In the genomic region with DNA sequence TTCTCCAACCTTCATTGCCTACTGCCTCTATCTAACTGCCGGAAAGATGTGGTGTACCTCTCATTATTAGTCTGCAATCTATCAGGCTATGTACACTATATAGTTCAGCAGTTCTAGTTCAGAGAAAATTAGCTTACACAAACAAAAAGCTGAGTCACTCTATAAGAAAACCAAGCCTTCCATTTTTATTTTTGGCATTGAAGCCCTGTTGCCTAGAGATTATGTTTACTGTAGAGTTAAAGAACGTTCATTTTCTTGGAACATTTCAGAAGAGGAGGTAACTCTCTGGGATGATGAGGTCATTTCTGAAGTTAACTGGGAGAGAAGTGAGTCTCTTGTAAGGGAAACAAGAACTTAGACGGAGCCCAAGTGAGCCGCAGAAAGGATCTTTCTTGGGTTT, we compare ENCODE assay signal across 12 cellular contexts.
DNase-seq lines count a peak whose midpoint lies in the region; ATAC-seq, FAIRE-seq and TF ChIP-seq lines count a peak whose summit lies in the region.
"Had no signal": no experiment of that assay in that cellular context is flagged by ENCODE, and none has a peak within 500 bp of the region (broad histone marks: within the 10 kb centered on the region; RNA-seq: fewer than 3 reads in every experiment).

No MANE protein-coding gene starts in this region.

- TF ChIP-seq CTCF in AG04450 (IDR thresholded peaks at IDR 0.05; ENCODE audit: low read depth, low read length): no peak
- TF ChIP-seq CTCF in brain (conservative IDR thresholded peaks at IDR 0.05): no peak
- no peak for TF ChIP-seq CTCF in lower lobe of right lung (IDR thresholded peaks at IDR 0.05)
- TF ChIP-seq CTCF in D721Med (IDR thresholded peaks at IDR 0.05; ENCODE audit: insufficient read depth, missing control alignments): no peak

- H3K4me1 ChIP-seq in lower lobe of right lung: no peaks in the 10 kb centered on the region
- H3K4me1 ChIP-seq: colonic mucosa had no signal

- H3K4me1 Mint-ChIP-seq in brain: peaks cover 29% of the 10 kb centered on the region

- peak; percentile 87 to 91 for ATAC-seq in lower lobe of right lung
- ATAC-seq: activated CD4-positive, CD25-positive, alpha-beta regulatory T cell treated with anti-CD3 and anti-CD28 coated beads, Interleukin-2, amount 50 U/mL, for 24 hours had no signal

- H3K4me3 ChIP-seq in AG04450 (ENCODE audit: low read depth, low read length) (no peak overlapping the region), lower lobe of right lung (no peak overlapping the region)
- H3K4me3 ChIP-seq: colonic mucosa had no signal

- intact Hi-C loops in lower lobe of right lung (cut with DNase I): no loop called here

- CTCF ChIA-PET in AG04450 (lab: Charles Lee): interaction anchor here (1.3 to 1.5 kb wide), 3 partner anchors 15 to 298 kb away, joined by 3 to 7 read pairs (median 6); no protein-coding TSS in a partner anchor

- peak; percentile 77 for DNase-seq in AG04450 (ENCODE audit: low read depth, low spot score)
- peak; percentile 80 for DNase-seq in LoVo (ENCODE audit: low spot score)
- no peak for DNase-seq in lower lobe of right lung
- no peak for DNase-seq in D721Med (ENCODE audit: insufficient read length, low spot score)
- DNase-seq in activated T-cell treated with anti-CD3 and anti-CD28 coated beads for 4 hours: no peak
- no peak for DNase-seq in activated effector memory CD4-positive, alpha-beta T cell treated with Interleukin-2 at 50 U/mL for 16 hours
- no peak for DNase-seq in activated T-cell treated with anti-CD3 and anti-CD28 coated beads, Interleukin-2, amount 50 U/mL, for 48 hours
- DNase-seq: colonic mucosa, DND-41, NCI-H2227 treated with DMSO at 0.1 percent for 48 hours had no signal

- H3K27ac ChIP-seq in AG04450 (ENCODE audit: low read depth, low read length): peak overlapping the region; percentile 55
- no peak overlapping the region for H3K27ac ChIP-seq in lower lobe of right lung
- H3K27ac ChIP-seq: colonic mucosa had no signal

- peak overlapping the region in 4 of 5 experiments; percentile 53 to 84 (median 70) for H3K27ac Mint-ChIP-seq in brain

- FAIRE-seq in D721Med (lab: Jason Lieb, UNC): no peak

- H3K27me3 ChIP-seq in AG04450 (ENCODE audit: control insufficient read depth, insufficient read depth, low read length) (no peaks in the 10 kb centered on the region), lower lobe of right lung (ENCODE audit: low read depth) (no peaks in the 10 kb centered on the region)
- H3K27me3 ChIP-seq: colonic mucosa had no signal

- POLR2A ChIA-PET in AG04450 (lab: Yijun Ruan, JAX): no interaction called here

- H3K27me3 Mint-ChIP-seq in brain: peaks cover 3% of the 10 kb centered on the region

- H3K36me3 Mint-ChIP-seq in brain: no peaks in the 10 kb centered on the region

- H3K4me3 Mint-ChIP-seq in brain: no peak overlapping the region

- H3K36me3 ChIP-seq in lower lobe of right lung: no peaks in the 10 kb centered on the region
- H3K36me3 ChIP-seq: colonic mucosa had no signal

- no peaks in the 10 kb centered on the region for H3K9me3 Mint-ChIP-seq in brain

- H3K9me3 ChIP-seq in AG04450 (ENCODE audit: control insufficient read depth, insufficient read depth, low read length): no peaks in the 10 kb centered on the region
- H3K9me3 ChIP-seq in lower lobe of right lung: no peaks in the 10 kb centered on the region
- H3K9me3 ChIP-seq: colonic mucosa had no signal

Comparison
In these comparisons a context has a peak if more than half of its experiments do, and no peak if none do; other contexts are left out.
1. DNase-seq: peak in AG04450 (single experiment) and LoVo (single experiment); none in lower lobe of right lung (single experiment), D721Med (single experiment), activated T-cell treated with anti-CD3 and anti-CD28 coated beads for 4 hours (single experiment), activated effector memory CD4-positive, alpha-beta T cell treated with Interleukin-2 at 50 U/mL for 16 hours (single experiment) and activated T-cell treated with anti-CD3 and anti-CD28 coated beads, Interleukin-2, amount 50 U/mL, for 48 hours (0 of 2).